ENCODE assay signal across 23 cellular contexts in genomic region chr11:41274831-41275230, GRCh38.
"Had no signal": no experiment of that assay in that cellular context is flagged by ENCODE, and none has a peak within 500 bp of the region (broad histone marks: within the 10 kb centered on the region; RNA-seq: fewer than 3 reads in every experiment).

No MANE protein-coding gene starts in this region.

- H3K36me3 ChIP-seq: colonic mucosa, esophagus muscularis mucosa, esophagus squamous epithelium, gastrocnemius medialis, gastroesophageal sphincter, heart right ventricle had no signal

- H3K27ac Mint-ChIP-seq: dendritic cell treated with granulocyte-macrophage colony-stimulating factor and Interleukin-4, amounts not matched to agents 40 ng/mL and 50 ng/mL, for 4 days; effector memory CD8-positive, alpha-beta T cell had no signal

- H3K9me3 ChIP-seq: colonic mucosa, esophagus muscularis mucosa, gastrocnemius medialis, gastroesophageal sphincter, heart right ventricle had no signal

- ATAC-seq: effector memory CD8-positive, alpha-beta T cell; esophagus mucosa; foreskin keratinocyte; gastrocnemius medialis; gastroesophageal sphincter; heart right ventricle had no signal

- DNase-seq: colonic mucosa; cortex of kidney; dermis blood vessel endothelial cell; dorsolateral prefrontal cortex; effector CD4-positive, alpha-beta T cell; effector CD8-positive, alpha-beta T cell; effector memory CD4-positive, alpha-beta T cell; effector memory CD8-positive, alpha-beta T cell; erythroblast; esophagus squamous epithelium; foreskin fibroblast; foreskin keratinocyte; foreskin melanocyte; gastrocnemius medialis; glutamatergic neuron; head of caudate nucleus; heart right ventricle had no signal

- H3K27me3 Mint-ChIP-seq: dendritic cell treated with granulocyte-macrophage colony-stimulating factor and Interleukin-4, amounts not matched to agents 40 ng/mL and 50 ng/mL, for 4 days; effector memory CD8-positive, alpha-beta T cell had no signal

- H3K27me3 ChIP-seq: colonic mucosa, dorsolateral prefrontal cortex, esophagus muscularis mucosa, esophagus squamous epithelium, foreskin keratinocyte, gastrocnemius medialis, gastroesophageal sphincter, heart right ventricle had no signal

- H3K4me3 ChIP-seq: colonic mucosa, coronary artery, dorsolateral prefrontal cortex, esophagus muscularis mucosa, esophagus squamous epithelium, gastrocnemius medialis, gastroesophageal sphincter, heart right ventricle had no signal

- H3K4me3 Mint-ChIP-seq: dendritic cell treated with granulocyte-macrophage colony-stimulating factor and Interleukin-4, amounts not matched to agents 40 ng/mL and 50 ng/mL, for 4 days; effector memory CD8-positive, alpha-beta T cell had no signal

- H3K27ac ChIP-seq: colonic mucosa, coronary artery, dorsolateral prefrontal cortex, epithelial cell of prostate, esophagus muscularis mucosa, esophagus squamous epithelium, foreskin keratinocyte, gastrocnemius medialis, gastroesophageal sphincter had no signal

- H3K4me1 ChIP-seq: colonic mucosa, esophagus muscularis mucosa, esophagus squamous epithelium, foreskin keratinocyte, gastrocnemius medialis, gastroesophageal sphincter had no signal
